ENCODE assay signal across 9 cellular contexts in genomic region chr4:38523524-38524448, GRCh38.
DNase-seq lines count a peak whose midpoint lies in the region; ATAC-seq and TF ChIP-seq lines count a peak whose summit lies in the region.
"Had no signal": no experiment of that assay in that cellular context is flagged by ENCODE, and none has a peak within 500 bp of the region (broad histone marks: within the 10 kb centered on the region; RNA-seq: fewer than 3 reads in every experiment).

No MANE protein-coding gene starts in this region.

- TF ChIP-seq POLR2A in sigmoid colon (IDR thresholded peaks at IDR 0.05) = no peak

- H3K9me3 ChIP-seq in DOHH2 (ENCODE audit: control insufficient read depth, insufficient read depth, low read length) (no peaks in the 10 kb centered on the region), sigmoid colon (no peaks in the 10 kb centered on the region)

- no peaks in the 10 kb centered on the region for H4K20me1 ChIP-seq in DOHH2 (ENCODE audit: control insufficient read depth, insufficient read depth, low read depth, low read length)

- H3K4me3 ChIP-seq in DOHH2 (ENCODE audit: low read length) (no peak overlapping the region), HL-60 (replicated peaks; ENCODE audit: insufficient read depth, low read length) (peak overlapping the region; percentile 17; the same call in 1 of the 2 replicates), H7 (ENCODE audit: insufficient read depth, low read depth, low read length) (no peak overlapping the region), sigmoid colon (no peak overlapping the region)
- H3K4me3 ChIP-seq: cardiac muscle cell had no signal

- H3K36me3 Mint-ChIP-seq in natural killer cell treated with Interleukin-12 subunit alpha and Interleukin-12 subunit beta and Interleukin-15 and Interleukin-18, amount 100 ng/mL, for 72 hours = peaks cover 9% of the 10 kb centered on the region

- no peak for TF ChIP-seq EP300 in sigmoid colon (IDR thresholded peaks at IDR 0.05)

- H3K79me2 ChIP-seq in DOHH2 (ENCODE audit: control insufficient read depth, low read length) = no peaks in the 10 kb centered on the region

- H3K4me3 Mint-ChIP-seq in natural killer cell treated with Interleukin-12 subunit alpha and Interleukin-12 subunit beta and Interleukin-15 and Interleukin-18, amount 100 ng/mL, for 72 hours = peak overlapping the region; percentile 82

- intact Hi-C loops in sigmoid colon (cut with DNase I) = no loop called here

- H3K4me1 ChIP-seq in DOHH2 (ENCODE audit: control insufficient read depth, low read length) (peaks cover 7% of the 10 kb centered on the region), sigmoid colon (peaks cover 0 to under 1% (median 0%) of the 10 kb centered on the region in 4 donors)

- ATAC-seq in GM21381 (IDR thresholded peaks at IDR 0.05; ENCODE audit: unreplicated experiment) = peak; percentile 98
- ATAC-seq in natural killer cell treated with Interleukin-12 subunit alpha and Interleukin-12 subunit beta and Interleukin-15 and Interleukin-18, amount 100 ng/mL, for 72 hours = peak; percentile 93 to 95

- H3K27ac ChIP-seq in DOHH2 (ENCODE audit: low read depth, low read length) = no peak overlapping the region
- peak overlapping the region; percentile 78 for H3K27ac ChIP-seq in HL-60 (replicated peaks)
- peak overlapping the region in 2 of 4 donors; percentile 1 to 8 for H3K27ac ChIP-seq in sigmoid colon
- H3K27ac ChIP-seq: cardiac muscle cell had no signal

- peak overlapping the region; percentile 12; the same call in 1 of the 2 replicates for H3K4me2 ChIP-seq in DOHH2 (ENCODE audit: low read length)

- DNase-seq in HL-60 (ENCODE audit: low read depth in 1 of 2, low spot score in 1 of 2) (peak; percentile 38 to 78), NCI-H748 (lab: John Stamatoyannopoulos, UW; ENCODE audit: unreplicated experiment) (no peak), H7 (no peak), sigmoid colon (no peak)
- DNase-seq in activated CD8-positive, alpha-beta memory T cell treated with anti-CD3 and anti-CD28 coated beads, Interleukin-2, amount 50 U/mL, for 4 hours = peak; percentile 19
- DNase-seq in natural killer cell treated with Interleukin-12 subunit alpha and Interleukin-12 subunit beta and Interleukin-15 and Interleukin-18, amount 100 ng/mL, for 72 hours (ENCODE audit: low spot score) = peak; percentile 78

- H3K27me3 ChIP-seq in DOHH2 (ENCODE audit: control insufficient read depth, low read length) = peaks cover 24% of the 10 kb centered on the region
- no peaks in the 10 kb centered on the region for H3K27me3 ChIP-seq in HL-60 (ENCODE audit: insufficient read depth, poor library complexity, severe bottlenecking)
- no peaks in the 10 kb centered on the region for H3K27me3 ChIP-seq in H7 (ENCODE audit: control insufficient read depth, insufficient read depth, low read length)
- no peaks in the 10 kb centered on the region for H3K27me3 ChIP-seq in sigmoid colon
- H3K27me3 ChIP-seq: cardiac muscle cell had no signal

- H3K4me1 Mint-ChIP-seq in natural killer cell treated with Interleukin-12 subunit alpha and Interleukin-12 subunit beta and Interleukin-15 and Interleukin-18, amount 100 ng/mL, for 72 hours (ENCODE audit: low read depth in 2 of 2) = peaks cover 42 to 49% of the 10 kb centered on the region in 2 donors

- no peaks in the 10 kb centered on the region for H3F3A ChIP-seq in DOHH2 (ENCODE audit: control insufficient read depth, insufficient read depth)

- WGBS in sigmoid colon, 2 donors = 78 to 85% methylated on average over 16 of the region's 16 CpGs

- H3K9me2 ChIP-seq in DOHH2 (replicated peaks; ENCODE audit: control insufficient read depth, low read length) = no peaks in the 10 kb centered on the region; the same call in 1 of the 2 replicates

- peak overlapping the region; percentile 96 to 98 for H3K27ac Mint-ChIP-seq in natural killer cell treated with Interleukin-12 subunit alpha and Interleukin-12 subunit beta and Interleukin-15 and Interleukin-18, amount 100 ng/mL, for 72 hours

- TF ChIP-seq CTCF in DOHH2 (IDR thresholded peaks at IDR 0.05; ENCODE audit: low read depth, low read length, poor library complexity, severe bottlenecking) = no peak
- TF ChIP-seq CTCF in HL-60 (IDR thresholded peaks at IDR 0.05; ENCODE audit: insufficient read depth, low read length) = no peak
- TF ChIP-seq CTCF in sigmoid colon (IDR thresholded peaks at IDR 0.05) = no peak

- H3K36me3 ChIP-seq in DOHH2 (ENCODE audit: control insufficient read depth, low read length) = no peaks in the 10 kb centered on the region
- no peaks in the 10 kb centered on the region for H3K36me3 ChIP-seq in H7 (replicated peaks; ENCODE audit: control insufficient read depth, insufficient read depth, low read length)
- no peaks in the 10 kb centered on the region for H3K36me3 ChIP-seq in sigmoid colon
- H3K36me3 ChIP-seq: cardiac muscle cell had no signal

- H3K27me3 Mint-ChIP-seq in natural killer cell treated with Interleukin-12 subunit alpha and Interleukin-12 subunit beta and Interleukin-15 and Interleukin-18, amount 100 ng/mL, for 72 hours = no peaks in the 10 kb centered on the region

- H3K9me3 Mint-ChIP-seq in natural killer cell treated with Interleukin-12 subunit alpha and Interleukin-12 subunit beta and Interleukin-15 and Interleukin-18, amount 100 ng/mL, for 72 hours = peaks cover 3% of the 10 kb centered on the region

Comparison
In these comparisons a context has a peak if more than half of its experiments do, and no peak if none do; other contexts are left out.
1. DNase-seq: peak in HL-60 (2 of 2), activated CD8-positive, alpha-beta memory T cell treated with anti-CD3 and anti-CD28 coated beads, Interleukin-2, amount 50 U/mL, for 4 hours (single experiment) and natural killer cell treated with Interleukin-12 subunit alpha and Interleukin-12 subunit beta and Interleukin-15 and Interleukin-18, amount 100 ng/mL, for 72 hours (single experiment); none in NCI-H748 (single experiment), H7 (single experiment) and sigmoid colon (single experiment).